ENCODE assay signal across 27 cellular contexts in genomic region chr1:233586301-233586700, GRCh38. TPM values are rescaled to one million over a fixed set of nuclear protein-coding genes. Genes with fewer than 3 reads are reported as not detected.
"Had no signal": no experiment of that assay in that cellular context is flagged by ENCODE, and none has a peak within 500 bp of the region (broad histone marks: within the 10 kb centered on the region; RNA-seq: fewer than 3 reads in every experiment).

No MANE protein-coding gene starts in this region.

- ATAC-seq: effector memory CD8-positive, alpha-beta T cell; esophagus mucosa; gastrocnemius medialis; heart right ventricle; left cardiac atrium; left lung; left ventricle myocardium superior; lower lobe of right lung; mucosa of descending colon had no signal

- H3K9me3 ChIP-seq: colonic mucosa, esophagus squamous epithelium, gastrocnemius medialis, lower lobe of right lung, mucosa of descending colon had no signal

- FAIRE-seq: endometrium, islet of Langerhans, keratinocyte had no signal

- H3K4me3 ChIP-seq: colonic mucosa, esophagus squamous epithelium, gastrocnemius medialis, heart right ventricle, left lung, lower lobe of right lung, mucosa of descending colon had no signal

- H3K27ac ChIP-seq: colonic mucosa, epithelial cell of prostate, esophagus squamous epithelium, gastrocnemius medialis, heart right ventricle, left lung, lower lobe of right lung had no signal

- DNase-seq: colonic mucosa; cortex of kidney; effector CD8-positive, alpha-beta T cell; effector memory CD8-positive, alpha-beta T cell; endodermal cell; erythroblast; esophagus squamous epithelium; foreskin fibroblast; foreskin melanocyte; gastrocnemius medialis; glutamatergic neuron; head of caudate nucleus; heart right ventricle; hippocampal formation; left cardiac atrium; left lung; left ventricle myocardium superior; lower lobe of right lung; mesenchymal stem cell; mucosa of descending colon; naive B cell had no signal

- H3K27me3 ChIP-seq: colonic mucosa, esophagus squamous epithelium, gastrocnemius medialis had no signal

- H3K4me1 ChIP-seq: colonic mucosa, gastrocnemius medialis, heart right ventricle, left lung, lower lobe of right lung had no signal

- H3K36me3 ChIP-seq: colonic mucosa, esophagus squamous epithelium, gastrocnemius medialis, heart right ventricle, left lung, lower lobe of right lung had no signal

RNA-seq across cellular contexts. Expression of gene KCNK1, which starts 27.6 kb away (rescaled TPM):
- total RNA-seq: myocyte had no signal
